Comparison of ENCODE assay signal across 8 cellular contexts in genomic region chr20:25750765-25751696, GRCh38. TPM values are rescaled to one million over a fixed set of nuclear protein-coding genes. Genes with fewer than 3 reads are reported as not detected.
DNase-seq lines count a peak whose midpoint lies in the region; ATAC-seq and TF ChIP-seq lines count a peak whose summit lies in the region.

No MANE protein-coding gene starts in this region.

- in situ Hi-C loops in GM13977 (cut with MboI; ENCODE audit: low pct_unique_long_range_greater_than_20kb, low sequenced_read_pairs, unreplicated experiment): no loop called here

- H3K27ac ChIP-seq in RWPE2 (ENCODE audit: poor library complexity, severe bottlenecking) (no peak overlapping the region), right cardiac atrium (ENCODE audit: low read length) (no peak overlapping the region)

- ATAC-seq in GM18511 (IDR thresholded peaks at IDR 0.05; ENCODE audit: unreplicated experiment): peak; percentile 93
- ATAC-seq in HG03135 (IDR thresholded peaks at IDR 0.05; ENCODE audit: unreplicated experiment): peak; percentile 75
- peak; percentile 80 for ATAC-seq in RWPE2 (ENCODE audit: low read depth)
- peak; percentile 98 for ATAC-seq in right cardiac atrium

- H3K4me1 ChIP-seq in RWPE2 (ENCODE audit: insufficient read depth, poor library complexity, severe bottlenecking): no peaks in the 10 kb centered on the region
- H3K4me1 ChIP-seq in adipocyte (ENCODE audit: control insufficient read depth, insufficient read depth, low read length): no peaks in the 10 kb centered on the region
- no peaks in the 10 kb centered on the region for H3K4me1 ChIP-seq in right cardiac atrium (ENCODE audit: control insufficient read depth, insufficient read depth, low read length)
- H3K4me1 ChIP-seq in skeletal muscle satellite cell (ENCODE audit: control insufficient read depth, insufficient read depth, low read length): no peaks in the 10 kb centered on the region

- H3K36me3 ChIP-seq in RWPE2 (ENCODE audit: low read depth) (no peaks in the 10 kb centered on the region), adipocyte (ENCODE audit: control insufficient read depth, insufficient read depth, low read length, severe bottlenecking) (no peaks in the 10 kb centered on the region), skeletal muscle satellite cell (ENCODE audit: insufficient read depth, low read length) (no peaks in the 10 kb centered on the region)

- H3K9me3 ChIP-seq in RWPE2 (ENCODE audit: severe bottlenecking) (no peaks in the 10 kb centered on the region), adipocyte (ENCODE audit: control insufficient read depth, low read length) (no peaks in the 10 kb centered on the region), right cardiac atrium (ENCODE audit: control insufficient read depth, low read length) (no peaks in the 10 kb centered on the region), skeletal muscle satellite cell (replicated peaks; ENCODE audit: low read length) (no peaks in the 10 kb centered on the region)

- TF ChIP-seq CTCF in RWPE2 (IDR thresholded peaks at IDR 0.05; ENCODE audit: poor library complexity, severe bottlenecking) (no peak), GM13977 (IDR thresholded peaks at IDR 0.05; ENCODE audit: extremely low read depth, insufficient read depth, missing control alignments) (no peak)

- H3K27me3 ChIP-seq in RWPE2 (ENCODE audit: insufficient read depth, poor library complexity, severe bottlenecking): no peaks in the 10 kb centered on the region
- H3K27me3 ChIP-seq in adipocyte (replicated peaks; ENCODE audit: control insufficient read depth, insufficient read depth, low read length): no peaks in the 10 kb centered on the region
- H3K27me3 ChIP-seq in right cardiac atrium (ENCODE audit: control insufficient read depth, insufficient read depth): no peaks in the 10 kb centered on the region
- no peaks in the 10 kb centered on the region for H3K27me3 ChIP-seq in skeletal muscle satellite cell (ENCODE audit: control insufficient read depth, insufficient read depth, low read length)

- intact Hi-C loops in right cardiac atrium (cut with DNase I): no loop called here

- H3K4me3 ChIP-seq in RWPE2 (ENCODE audit: severe bottlenecking): peak overlapping the region; percentile 33
- peak overlapping the region; percentile 77 for H3K4me3 ChIP-seq in adipocyte (ENCODE audit: low read length)
- H3K4me3 ChIP-seq in right cardiac atrium (ENCODE audit: low read length): peak overlapping the region; percentile 38
- H3K4me3 ChIP-seq in skeletal muscle satellite cell (ENCODE audit: low read length): peak overlapping the region; percentile 56

- 34% methylated on average over 36 of the region's 36 CpGs for WGBS in right cardiac atrium

- DNase-seq in RWPE2 (ENCODE audit: low spot score) (no peak), adipocyte (ENCODE audit: low read depth) (peak; percentile 13), right cardiac atrium (peak; percentile 46 to 83 (median 77)), GM13977 (ENCODE audit: low spot score) (no peak)
- DNase-seq in NK-92 treated with Interleukin-12 subunit alpha and Interleukin-12 subunit beta, amount 100 ng/mL, for 24 hours (lab: John Stamatoyannopoulos, UW): no peak

- H3K9ac ChIP-seq in adipocyte (ENCODE audit: low read length) (peak overlapping the region; percentile 63), skeletal muscle satellite cell (ENCODE audit: low read depth, low read length) (no peak overlapping the region)

- peak overlapping the region; percentile 55 for H3K4me2 ChIP-seq in skeletal muscle satellite cell (ENCODE audit: low read length)

RNA-seq across cellular contexts. Expression of gene ZNF337, which starts 54.4 kb away (rescaled TPM):
- 10 to 100 TPM in 2 of 4 donors, 1 to 10 TPM in 2; 9.1 to 11.2 (median 9.8) TPM for total RNA-seq in right cardiac atrium
- 6.3 TPM for polyA plus RNA-seq in right cardiac atrium
- 7.9 and 9.6 TPM in 2 replicates for total RNA-seq in skeletal muscle satellite cell (2012; rRNA removed)

Comparison
In these comparisons a context has a peak if more than half of its experiments do, and no peak if none do; other contexts are left out.
1. DNase-seq: peak in adipocyte (single experiment) and right cardiac atrium (3 of 3); none in RWPE2 (single experiment), NK-92 treated with Interleukin-12 subunit alpha and Interleukin-12 subunit beta, amount 100 ng/mL, for 24 hours (single experiment) and GM13977 (single experiment).
2. Peak in every context shown above with its lines, with median percentiles within 50 percentile points of each other: ATAC-seq and H3K4me3 ChIP-seq.